In genomic region chr1:235068155-235069121, GRCh38 we compare ENCODE assay signal across 1 cellular context.
TF ChIP-seq lines count a peak whose summit lies in the region.

No MANE protein-coding gene starts in this region.

TF ChIP-seq in HepG2, 621 proteins besides CTCF, POLR2A, EP300 and RAD21 (continued from another document and continues in another):
- TF ChIP-seq SP5 (CRISPR knock-in tag; IDR thresholded peaks at IDR 0.05; ENCODE audit: borderline replicate concordance, low read depth) (peak; percentile 81), PCBP1 (IDR thresholded peaks at IDR 0.05; ENCODE audit: borderline replicate concordance, low read depth, low read length) (no peak), ZNF839 (CRISPR knock-in tag; IDR thresholded peaks at IDR 0.05; ENCODE audit: borderline replicate concordance) (no peak), SMARCC2 (IDR thresholded peaks at IDR 0.05) (no peak), ZBED4 (CRISPR knock-in tag; IDR thresholded peaks at IDR 0.05; ENCODE audit: borderline replicate concordance) (peak; percentile 93), SNAPC5 (CRISPR knock-in tag; IDR thresholded peaks at IDR 0.05; ENCODE audit: borderline replicate concordance) (no peak), ZNF34 (CRISPR knock-in tag; IDR thresholded peaks at IDR 0.05; ENCODE audit: borderline replicate concordance) (no peak; the same call in 1 of the 2 replicates), GABPA (IDR thresholded peaks at IDR 0.05; ENCODE audit: low read depth, low read length) (no peak), GABPA (CRISPR knock-in tag; IDR thresholded peaks at IDR 0.05; ENCODE audit: low read depth) (no peak), NFE2L1 (CRISPR knock-in tag; IDR thresholded peaks at IDR 0.05; ENCODE audit: borderline replicate concordance) (no peak), SMARCE1 (IDR thresholded peaks at IDR 0.05; ENCODE audit: borderline replicate concordance) (no peak), ZNF879 (CRISPR knock-in tag; IDR thresholded peaks at IDR 0.05) (no peak), ZNF792 (CRISPR knock-in tag; IDR thresholded peaks at IDR 0.05) (peak; percentile 70; the same call in 1 of the 2 replicates), CENPX (CRISPR knock-in tag; IDR thresholded peaks at IDR 0.05) (no peak), RFX3 (CRISPR knock-in tag; IDR thresholded peaks at IDR 0.05) (no peak), ZBTB46 (CRISPR knock-in tag; IDR thresholded peaks at IDR 0.05; ENCODE audit: borderline replicate concordance) (no peak), ZFP36L1 (CRISPR knock-in tag; IDR thresholded peaks at IDR 0.05) (peak; percentile 4; the same call in 1 of the 2 replicates), ETV6 (CRISPR knock-in tag; conservative IDR thresholded peaks at IDR 0.05) (no peak), FOXC1 (CRISPR knock-in tag; IDR thresholded peaks at IDR 0.05; ENCODE audit: borderline replicate concordance) (no peak), RNF219 (CRISPR knock-in tag; IDR thresholded peaks at IDR 0.05) (peak; percentile 82; the same call in 1 of the 2 replicates), ZBTB21 (CRISPR knock-in tag; IDR thresholded peaks at IDR 0.05) (no peak), ZNF563 (CRISPR knock-in tag; IDR thresholded peaks at IDR 0.05) (no peak), ZBTB7B (CRISPR knock-in tag; IDR thresholded peaks at IDR 0.05) (peak; percentile 92), SCMH1 (CRISPR knock-in tag; IDR thresholded peaks at IDR 0.05; ENCODE audit: borderline replicate concordance) (no peak), DMAP1 (CRISPR knock-in tag; IDR thresholded peaks at IDR 0.05) (no peak; the same call in 1 of the 2 replicates), ZNF629 (CRISPR knock-in tag; conservative IDR thresholded peaks at IDR 0.05) (peak; percentile 30; the same call in 1 of the 2 replicates), ZNF318 (CRISPR knock-in tag; IDR thresholded peaks at IDR 0.05) (no peak), MTF2 (CRISPR knock-in tag; IDR thresholded peaks at IDR 0.05; ENCODE audit: borderline replicate concordance) (no peak), ZNF431 (CRISPR knock-in tag; IDR thresholded peaks at IDR 0.05; ENCODE audit: borderline replicate concordance, low read depth) (no peak), TGIF2 (CRISPR knock-in tag; IDR thresholded peaks at IDR 0.05) (peak; percentile 49; the same call in 1 of the 2 replicates), POLR2AphosphoS2 (IDR thresholded peaks at IDR 0.05; ENCODE audit: low read depth, low read length) (no peak), ZNF878 (CRISPR knock-in tag; IDR thresholded peaks at IDR 0.05) (peak; percentile 88), PTBP1 (IDR thresholded peaks at IDR 0.05; ENCODE audit: low read depth, low read length, poor library complexity, severe bottlenecking) (no peak), ZKSCAN1 (IDR thresholded peaks at IDR 0.05; ENCODE audit: low read length) (no peak), HNF4G (IDR thresholded peaks at IDR 0.05; ENCODE audit: borderline replicate concordance, low read depth, low read length) (peak; percentile 32; the same call in 1 of the 2 replicates), HNF4G (CRISPR knock-in tag; IDR thresholded peaks at IDR 0.05; ENCODE audit: borderline replicate concordance, low read depth) (peak; percentile 73; the same call in 1 of the 2 replicates), HNF4A (CRISPR knock-in tag; IDR thresholded peaks at IDR 0.05) (peak; percentile 84), ZNF121 (CRISPR knock-in tag; IDR thresholded peaks at IDR 0.05) (peak; percentile 89), ZNF335 (CRISPR knock-in tag; IDR thresholded peaks at IDR 0.05) (no peak; the same call in 1 of the 2 replicates), MBNL3 (CRISPR knock-in tag; conservative IDR thresholded peaks at IDR 0.05) (no peak), ZNF362 (CRISPR knock-in tag; IDR thresholded peaks at IDR 0.05; ENCODE audit: borderline replicate concordance) (no peak), ZNF577 (CRISPR knock-in tag; IDR thresholded peaks at IDR 0.05; ENCODE audit: borderline replicate concordance, low read depth) (no peak), RBM22 (optimal IDR thresholded peaks at IDR 0.05; ENCODE audit: low read length) (peak; percentile 53), DBP (CRISPR knock-in tag; IDR thresholded peaks at IDR 0.05; ENCODE audit: not compliant biosample characterization) (no peak), THAP7 (CRISPR knock-in tag; IDR thresholded peaks at IDR 0.05) (no peak), ZNF20 (CRISPR knock-in tag; IDR thresholded peaks at IDR 0.05) (no peak)
